Comparison of ENCODE assay signal across 26 cellular contexts in the genomic region with DNA sequence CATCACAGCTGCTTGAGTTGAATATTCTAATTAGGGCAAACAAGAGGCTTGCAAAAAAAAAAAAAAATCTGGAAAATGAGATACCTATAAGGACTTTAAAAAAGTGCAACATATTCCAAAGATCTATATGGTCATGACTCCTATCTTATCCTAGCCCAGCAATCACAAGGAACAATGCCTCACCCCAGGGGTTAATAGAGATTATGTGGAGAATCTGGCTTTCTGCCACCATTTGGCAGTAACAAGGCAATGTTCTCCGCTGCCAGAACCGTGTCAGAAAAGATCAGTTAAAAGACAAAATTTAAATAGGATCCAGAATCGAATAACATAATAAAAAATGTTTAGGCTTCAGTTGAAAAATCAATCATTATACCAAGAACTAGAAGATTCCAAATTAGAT.
"Had no signal": no experiment of that assay in that cellular context is flagged by ENCODE, and none has a peak within 500 bp of the region (broad histone marks: within the 10 kb centered on the region; RNA-seq: fewer than 3 reads in every experiment).

No MANE protein-coding gene starts in this region.

- H3K27ac ChIP-seq: Peyer's patch, SJSA1, SK-N-MC had no signal

- H3K27me3 ChIP-seq: MG63, Peyer's patch, SJSA1 had no signal

- H3K36me3 ChIP-seq: MG63, Peyer's patch, SJSA1 had no signal

- H3K4me1 ChIP-seq: Peyer's patch, SJSA1 had no signal

- H3K4me3 ChIP-seq: MG63, Peyer's patch, SJSA1, SK-N-MC had no signal

- ATAC-seq: HepG2, PC-3 had no signal

- DNase-seq: IMR-90, Karpas-422, KG1, MG63, NCI-H1092, NCI-H1105 treated with DMSO at 0.1 percent for 48 hours, NCI-H1417 treated with DMSO at 0.1 percent for 48 hours, NCI-H146, NCI-H1694 treated with DMSO at 0.1 percent for 48 hours, NCI-H1930, NCI-H2081, NCI-H2107, NCI-H226, NCI-H510A, NCI-H524 treated with DMSO at 0.1 percent for 48 hours, NCI-H69, NCI-H774, PC-3, Peyer's patch, Right ventricle myocardium superior, RPMI8226, SIG-M5, T-helper 1 cell had no signal

- H3K9me3 ChIP-seq: MG63, Peyer's patch, SJSA1 had no signal
